In the genomic region with DNA sequence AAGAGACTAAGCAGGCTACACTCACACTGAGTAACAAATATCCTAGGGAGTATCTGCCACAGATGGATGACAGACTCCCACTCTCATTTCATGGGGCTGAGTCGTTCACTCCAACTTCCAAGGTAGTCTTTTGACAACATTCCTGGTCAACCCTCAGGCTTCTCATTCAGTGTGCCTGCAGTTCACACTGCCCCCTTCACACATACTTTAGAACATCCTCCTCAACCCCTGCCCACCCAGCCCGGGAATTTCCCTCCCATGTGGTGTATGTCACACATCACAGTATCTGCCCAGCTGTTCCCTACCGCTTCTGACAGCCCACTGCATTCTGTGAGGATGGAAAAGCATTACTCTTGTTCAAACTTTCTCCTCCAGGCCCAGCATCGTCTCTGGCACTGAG, we compare ENCODE assay signal across 18 cellular contexts.
DNase-seq lines count a peak whose midpoint lies in the region; ATAC-seq, FAIRE-seq and TF ChIP-seq lines count a peak whose summit lies in the region.
"Had no signal": no experiment of that assay in that cellular context is flagged by ENCODE, and none has a peak within 500 bp of the region (broad histone marks: within the 10 kb centered on the region; RNA-seq: fewer than 3 reads in every experiment).

No MANE protein-coding gene starts in this region.

- DNase-seq in activated CD8-positive, alpha-beta T cell treated with anti-CD3 and anti-CD28 coated beads for 36 hours = peak; percentile 38
- DNase-seq in activated CD8-positive, alpha-beta T cell treated with anti-CD3 and anti-CD28 coated beads, Interleukin-2, amount 10 ng/mL, durations not matched to agents 7 days and 5 days = no peak
- DNase-seq in astrocyte (ENCODE audit: low read depth) (peak; percentile 66), islet precursor cell (peak; percentile 89), upper lobe of right lung (no peak)
- DNase-seq: activated CD4-positive, alpha-beta T cell treated with anti-CD3 and anti-CD28 coated beads for 48 hours; aorta; CD8-positive, alpha-beta T cell; GF-D8; NCI-H446 treated with DMSO at 0.1 percent for 48 hours; PC-9; T-helper 17 cell had no signal

- H3K27ac Mint-ChIP-seq in activated CD8-positive, alpha-beta T cell treated with anti-CD3 and anti-CD28 coated beads for 36 hours = no peak overlapping the region
- no peak overlapping the region for H3K27ac Mint-ChIP-seq in activated CD8-positive, alpha-beta T cell treated with anti-CD3 and anti-CD28 coated beads, Interleukin-2, amount 10 ng/mL, durations not matched to agents 7 days and 5 days
- H3K27ac Mint-ChIP-seq in astrocyte (ENCODE audit: unreplicated experiment) = no peak overlapping the region
- H3K27ac Mint-ChIP-seq: CD8-positive, alpha-beta T cell; T-helper 17 cell had no signal

- no peaks in the 10 kb centered on the region for H3K79me2 ChIP-seq in astrocyte (ENCODE audit: insufficient read depth, low read length)

- peaks cover 47% of the 10 kb centered on the region for H3K36me3 Mint-ChIP-seq in activated CD8-positive, alpha-beta T cell treated with anti-CD3 and anti-CD28 coated beads for 36 hours (ENCODE audit: low read depth)
- H3K36me3 Mint-ChIP-seq in activated CD8-positive, alpha-beta T cell treated with anti-CD3 and anti-CD28 coated beads, Interleukin-2, amount 10 ng/mL, durations not matched to agents 7 days and 5 days (ENCODE audit: low read depth) = peaks cover 65% of the 10 kb centered on the region
- H3K36me3 Mint-ChIP-seq in astrocyte (ENCODE audit: low read depth, unreplicated experiment) = no peaks in the 10 kb centered on the region

- no peak overlapping the region for H3K9ac ChIP-seq in astrocyte (ENCODE audit: low read length)

- H4K20me1 ChIP-seq in astrocyte (ENCODE audit: insufficient read depth, low read length) = no peaks in the 10 kb centered on the region

- no peaks in the 10 kb centered on the region for H3K36me3 ChIP-seq in astrocyte (ENCODE audit: insufficient read depth, low read length)
- no peaks in the 10 kb centered on the region for H3K36me3 ChIP-seq in upper lobe of right lung

- H3K4me1 ChIP-seq in astrocyte (ENCODE audit: insufficient read depth, low read length) = no peaks in the 10 kb centered on the region
- H3K4me1 ChIP-seq in upper lobe of right lung = peaks cover 10% of the 10 kb centered on the region

- TF ChIP-seq CTCF in activated CD8-positive, alpha-beta T cell treated with anti-CD3 and anti-CD28 coated beads for 36 hours (IDR thresholded peaks at IDR 0.05) = no peak
- no peak for TF ChIP-seq CTCF in astrocyte (IDR thresholded peaks at IDR 0.05; ENCODE audit: insufficient read depth, low read depth, low read length)
- TF ChIP-seq CTCF in upper lobe of right lung (IDR thresholded peaks at IDR 0.05) = no peak

- no peak overlapping the region for H3K4me3 Mint-ChIP-seq in activated CD8-positive, alpha-beta T cell treated with anti-CD3 and anti-CD28 coated beads for 36 hours
- no peak overlapping the region for H3K4me3 Mint-ChIP-seq in activated CD8-positive, alpha-beta T cell treated with anti-CD3 and anti-CD28 coated beads, Interleukin-2, amount 10 ng/mL, durations not matched to agents 7 days and 5 days
- no peak overlapping the region for H3K4me3 Mint-ChIP-seq in astrocyte (ENCODE audit: unreplicated experiment)
- H3K4me3 Mint-ChIP-seq: CD8-positive, alpha-beta T cell; T-helper 17 cell had no signal

- peak overlapping the region; percentile 19 for H3K4me2 ChIP-seq in astrocyte (ENCODE audit: low read length)
- H3K4me2 ChIP-seq: PC-9 had no signal

- POLR2A ChIA-PET in activated CD8-positive, alpha-beta T cell treated with anti-CD3 and anti-CD28 coated beads for 36 hours (lab: Charles Lee) = no interaction called here
- POLR2A ChIA-PET in activated CD8-positive, alpha-beta T cell treated with anti-CD3 and anti-CD28 coated beads, Interleukin-2, amount 10 ng/mL, durations not matched to agents 7 days and 5 days (lab: Charles Lee) = no interaction called here

- no peaks in the 10 kb centered on the region for H3K9me3 ChIP-seq in astrocyte (ENCODE audit: insufficient read depth, low read depth, low read length)
- no peaks in the 10 kb centered on the region for H3K9me3 ChIP-seq in upper lobe of right lung

- H2AFZ ChIP-seq in astrocyte (ENCODE audit: low read depth, low read length) = peak overlapping the region; percentile 9
- H2AFZ ChIP-seq: PC-9 had no signal

- H3K4me3 ChIP-seq in astrocyte (ENCODE audit: insufficient read depth, low read depth, low read length) = no peak overlapping the region
- no peak overlapping the region for H3K4me3 ChIP-seq in upper lobe of right lung
- H3K4me3 ChIP-seq: PC-9, skin epidermis had no signal

- intact Hi-C loops in activated CD8-positive, alpha-beta T cell treated with anti-CD3 and anti-CD28 coated beads for 36 hours (cut with micrococcal nuclease) = no loop called here
- intact Hi-C loops in upper lobe of right lung (cut with DNase I) = no loop called here

- no peaks in the 10 kb centered on the region for H3K27me3 Mint-ChIP-seq in activated CD8-positive, alpha-beta T cell treated with anti-CD3 and anti-CD28 coated beads for 36 hours
- H3K27me3 Mint-ChIP-seq in activated CD8-positive, alpha-beta T cell treated with anti-CD3 and anti-CD28 coated beads, Interleukin-2, amount 10 ng/mL, durations not matched to agents 7 days and 5 days (ENCODE audit: low read depth) = no peaks in the 10 kb centered on the region
- no peaks in the 10 kb centered on the region for H3K27me3 Mint-ChIP-seq in astrocyte (ENCODE audit: low read depth, unreplicated experiment)
- H3K27me3 Mint-ChIP-seq: T-helper 17 cell had no signal

- peak; percentile 49 for ATAC-seq in activated CD8-positive, alpha-beta T cell treated with anti-CD3 and anti-CD28 coated beads for 36 hours
- no peak for ATAC-seq in activated CD8-positive, alpha-beta T cell treated with anti-CD3 and anti-CD28 coated beads, Interleukin-2, amount 10 ng/mL, durations not matched to agents 7 days and 5 days
- peak; percentile 65 for ATAC-seq in upper lobe of right lung
- ATAC-seq in GM19351 (IDR thresholded peaks at IDR 0.05; ENCODE audit: unreplicated experiment) = no peak
- no peak for ATAC-seq in GM18517 (IDR thresholded peaks at IDR 0.05; ENCODE audit: unreplicated experiment)
- ATAC-seq in GM21786 (IDR thresholded peaks at IDR 0.05; ENCODE audit: unreplicated experiment) = no peak
- ATAC-seq: CD8-positive, alpha-beta T cell; T-helper 17 cell had no signal

- no peaks in the 10 kb centered on the region for H3K27me3 ChIP-seq in astrocyte (ENCODE audit: insufficient read depth, low read length)
- no peaks in the 10 kb centered on the region for H3K27me3 ChIP-seq in upper lobe of right lung

- no peak overlapping the region for H3K27ac ChIP-seq in astrocyte (ENCODE audit: low read depth, low read length)
- H3K27ac ChIP-seq in upper lobe of right lung = no peak overlapping the region
- H3K27ac ChIP-seq: 22Rv1, PC-9, skin epidermis had no signal

- FAIRE-seq in astrocyte (lab: Jason Lieb, UNC) = no peak
- FAIRE-seq: GM18507 had no signal

- H3K9me3 Mint-ChIP-seq in activated CD8-positive, alpha-beta T cell treated with anti-CD3 and anti-CD28 coated beads for 36 hours = no peaks in the 10 kb centered on the region
- no peaks in the 10 kb centered on the region for H3K9me3 Mint-ChIP-seq in activated CD8-positive, alpha-beta T cell treated with anti-CD3 and anti-CD28 coated beads, Interleukin-2, amount 10 ng/mL, durations not matched to agents 7 days and 5 days (ENCODE audit: insufficient read depth)
- H3K9me3 Mint-ChIP-seq in astrocyte (ENCODE audit: unreplicated experiment) = peaks cover 10% of the 10 kb centered on the region

- peaks cover 75% of the 10 kb centered on the region for H3K4me1 Mint-ChIP-seq in activated CD8-positive, alpha-beta T cell treated with anti-CD3 and anti-CD28 coated beads for 36 hours (ENCODE audit: low read depth)
- peaks cover 41% of the 10 kb centered on the region for H3K4me1 Mint-ChIP-seq in activated CD8-positive, alpha-beta T cell treated with anti-CD3 and anti-CD28 coated beads, Interleukin-2, amount 10 ng/mL, durations not matched to agents 7 days and 5 days (ENCODE audit: low read depth)
- H3K4me1 Mint-ChIP-seq in astrocyte (ENCODE audit: low read depth, unreplicated experiment) = peaks cover 27% of the 10 kb centered on the region

- CTCF ChIA-PET in activated CD8-positive, alpha-beta T cell treated with anti-CD3 and anti-CD28 coated beads for 36 hours (lab: Charles Lee) = no interaction called here
- CTCF ChIA-PET in activated CD8-positive, alpha-beta T cell treated with anti-CD3 and anti-CD28 coated beads, Interleukin-2, amount 10 ng/mL, durations not matched to agents 7 days and 5 days (lab: Charles Lee) = no interaction called here

Comparison
In these comparisons a context has a peak if more than half of its experiments do, and no peak if none do; other contexts are left out.
1. ATAC-seq: peak in activated CD8-positive, alpha-beta T cell treated with anti-CD3 and anti-CD28 coated beads for 36 hours (single experiment) and upper lobe of right lung (single experiment); none in activated CD8-positive, alpha-beta T cell treated with anti-CD3 and anti-CD28 coated beads, Interleukin-2, amount 10 ng/mL, durations not matched to agents 7 days and 5 days (single experiment), GM19351 (single experiment), GM18517 (single experiment) and GM21786 (single experiment).
2. DNase-seq: peak in activated CD8-positive, alpha-beta T cell treated with anti-CD3 and anti-CD28 coated beads for 36 hours (single experiment), astrocyte (single experiment) and islet precursor cell (single experiment); none in activated CD8-positive, alpha-beta T cell treated with anti-CD3 and anti-CD28 coated beads, Interleukin-2, amount 10 ng/mL, durations not matched to agents 7 days and 5 days (single experiment) and upper lobe of right lung (single experiment).